In the genomic region with DNA sequence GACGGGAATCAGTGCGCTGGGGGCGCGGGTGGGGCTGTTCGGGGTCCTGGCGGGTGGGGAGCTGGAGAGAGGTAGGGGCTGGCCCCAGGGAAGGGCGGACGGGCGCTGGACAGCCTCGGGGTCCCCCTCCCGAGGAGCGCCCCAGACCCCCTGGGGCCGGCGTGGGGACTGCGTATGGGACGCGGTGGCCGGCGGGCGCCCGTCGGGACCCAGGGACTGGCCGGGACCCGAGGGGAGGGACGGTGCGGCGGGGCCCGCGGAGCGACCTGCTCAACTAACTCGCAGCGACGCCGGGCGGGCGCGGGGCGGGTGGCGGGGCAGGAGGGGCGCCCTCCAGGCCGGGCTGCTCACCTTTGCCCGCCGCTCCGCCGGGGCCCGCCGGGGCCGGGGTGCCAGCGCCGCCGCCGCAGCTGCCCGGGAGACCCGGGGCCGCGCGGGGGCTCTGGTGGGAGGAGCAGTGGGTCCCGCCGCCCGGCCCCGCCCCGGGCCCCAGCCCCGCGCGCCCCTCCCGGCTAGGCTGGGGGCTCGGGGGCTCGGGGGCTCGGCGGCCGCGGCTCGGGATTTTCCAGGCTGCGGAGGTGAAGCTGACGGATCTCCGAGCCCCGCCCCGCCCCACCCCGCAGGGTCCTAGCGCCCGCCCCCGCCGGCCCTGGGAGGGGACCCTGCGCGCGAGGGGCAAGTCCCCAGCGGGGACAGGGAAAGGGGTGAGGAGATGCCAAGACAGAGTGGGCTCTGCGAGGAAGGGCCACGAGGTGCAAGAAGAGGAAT, we compare ENCODE assay signal across 8 cellular contexts. TPM values are rescaled to one million over a fixed set of nuclear protein-coding genes. Genes with fewer than 3 reads are reported as not detected.
DNase-seq lines count a peak whose midpoint lies in the region; FAIRE-seq and TF ChIP-seq lines count a peak whose summit lies in the region.

No MANE protein-coding gene starts in this region.

- no peaks in the 10 kb centered on the region for H3K9me3 Mint-ChIP-seq in nephron progenitor cell

- no peak overlapping the region for H3K27ac Mint-ChIP-seq in nephron progenitor cell

- H3K4me1 ChIP-seq in thymus (ENCODE audit: control insufficient read depth, insufficient read depth, low read length), result peaks cover 6% of the 10 kb centered on the region

- peak overlapping the region; percentile 82 for H3K4me3 Mint-ChIP-seq in nephron progenitor cell

- H3K27me3 ChIP-seq in thymus (ENCODE audit: control insufficient read depth, insufficient read depth), result peaks cover 2% of the 10 kb centered on the region

- H3K9me3 ChIP-seq in thymus (ENCODE audit: control insufficient read depth), result no peaks in the 10 kb centered on the region

- TF ChIP-seq POLR2A in GM12891 (IDR thresholded peaks at IDR 0.05; ENCODE audit: low read depth, low read length), result no peak

- no peaks in the 10 kb centered on the region for H3K36me3 Mint-ChIP-seq in nephron progenitor cell (ENCODE audit: low read depth)

- TF ChIP-seq CTCF in nephron progenitor cell (IDR thresholded peaks at IDR 0.05), result no peak

- no peak overlapping the region for H3K27ac ChIP-seq in thymus (ENCODE audit: low read depth)

- peak overlapping the region; percentile 72 for H3K4me3 ChIP-seq in thymus (ENCODE audit: low read length)

- WGBS in thymus, result 3% methylated on average over 89 of the region's 89 CpGs

- DNase-seq in GM12891 (ENCODE audit: insufficient read length, low spot score) (peak; percentile 80), NCI-H1092 (lab: John Stamatoyannopoulos, UW) (peak; percentile 12), epidermal melanocyte (ENCODE audit: insufficient read length, low spot score) (peak; percentile 60), nephron progenitor cell (peak; percentile 68), NCI-H1694 (lab: John Stamatoyannopoulos, UW) (no peak), dedifferentiated amniotic fluid mesenchymal stem cell (ENCODE audit: extremely low spot score) (no peak)
- DNase-seq in activated CD8-positive, alpha-beta memory T cell treated with anti-CD3 and anti-CD28 coated beads, Interleukin-2, amount 50 U/mL, for 4 hours, result peak; percentile 68

- H3K27me3 Mint-ChIP-seq in nephron progenitor cell (ENCODE audit: low read depth, poor library complexity), result peaks cover 37% of the 10 kb centered on the region

- FAIRE-seq in GM12891 (lab: Jason Lieb, UNC), result no peak

- peaks cover 56% of the 10 kb centered on the region for H3K4me1 Mint-ChIP-seq in nephron progenitor cell

- no peaks in the 10 kb centered on the region for H3K36me3 ChIP-seq in thymus (ENCODE audit: control insufficient read depth, insufficient read depth)

TF ChIP-seq in GM12891, 5 proteins besides CTCF, POLR2A, EP300 and RAD21:
- TF ChIP-seq TAF1 (IDR thresholded peaks at IDR 0.05; ENCODE audit: low read depth, low read length) (no peak), POU2F2 (IDR thresholded peaks at IDR 0.05; ENCODE audit: low read depth, low read length) (no peak), SPI1 (IDR thresholded peaks at IDR 0.05; ENCODE audit: low read depth, low read length) (no peak), PAX5 (IDR thresholded peaks at IDR 0.05; ENCODE audit: insufficient read depth, low read length, severe bottlenecking) (no peak), POLR2AphosphoS5 (IDR thresholded peaks at IDR 0.05; ENCODE audit: low read depth, low read length) (no peak)

RNA-seq across cellular contexts. Expression of a gene that starts 12.3 kb away (rescaled TPM):
- 23.1 TPM for polyA plus RNA-seq in GM12891 (2012; ENCODE audit: low read depth, missing spikeins)
- 39.7 TPM for polyA plus RNA-seq in thymus

RNA-seq across cellular contexts. Expression of a gene that starts 29.3 kb away (rescaled TPM):
- 55.4 TPM for polyA plus RNA-seq in GM12891 (2012; ENCODE audit: low read depth, missing spikeins)
- 92.2 TPM for polyA plus RNA-seq in thymus

RNA-seq across cellular contexts. Expression of a gene that starts 32.7 kb away (rescaled TPM):
- 27.2 TPM for polyA plus RNA-seq in GM12891 (2012; ENCODE audit: low read depth, missing spikeins)
- 56.5 TPM for polyA plus RNA-seq in thymus

Comparison
In these comparisons a context has a peak if more than half of its experiments do, and no peak if none do; other contexts are left out.
1. DNase-seq: peak in GM12891 (single experiment), NCI-H1092 (single experiment), activated CD8-positive, alpha-beta memory T cell treated with anti-CD3 and anti-CD28 coated beads, Interleukin-2, amount 50 U/mL, for 4 hours (single experiment), epidermal melanocyte (single experiment) and nephron progenitor cell (single experiment); none in NCI-H1694 (single experiment) and dedifferentiated amniotic fluid mesenchymal stem cell (single experiment).